Comparison of ENCODE assay signal across 8 cellular contexts in the genomic region with DNA sequence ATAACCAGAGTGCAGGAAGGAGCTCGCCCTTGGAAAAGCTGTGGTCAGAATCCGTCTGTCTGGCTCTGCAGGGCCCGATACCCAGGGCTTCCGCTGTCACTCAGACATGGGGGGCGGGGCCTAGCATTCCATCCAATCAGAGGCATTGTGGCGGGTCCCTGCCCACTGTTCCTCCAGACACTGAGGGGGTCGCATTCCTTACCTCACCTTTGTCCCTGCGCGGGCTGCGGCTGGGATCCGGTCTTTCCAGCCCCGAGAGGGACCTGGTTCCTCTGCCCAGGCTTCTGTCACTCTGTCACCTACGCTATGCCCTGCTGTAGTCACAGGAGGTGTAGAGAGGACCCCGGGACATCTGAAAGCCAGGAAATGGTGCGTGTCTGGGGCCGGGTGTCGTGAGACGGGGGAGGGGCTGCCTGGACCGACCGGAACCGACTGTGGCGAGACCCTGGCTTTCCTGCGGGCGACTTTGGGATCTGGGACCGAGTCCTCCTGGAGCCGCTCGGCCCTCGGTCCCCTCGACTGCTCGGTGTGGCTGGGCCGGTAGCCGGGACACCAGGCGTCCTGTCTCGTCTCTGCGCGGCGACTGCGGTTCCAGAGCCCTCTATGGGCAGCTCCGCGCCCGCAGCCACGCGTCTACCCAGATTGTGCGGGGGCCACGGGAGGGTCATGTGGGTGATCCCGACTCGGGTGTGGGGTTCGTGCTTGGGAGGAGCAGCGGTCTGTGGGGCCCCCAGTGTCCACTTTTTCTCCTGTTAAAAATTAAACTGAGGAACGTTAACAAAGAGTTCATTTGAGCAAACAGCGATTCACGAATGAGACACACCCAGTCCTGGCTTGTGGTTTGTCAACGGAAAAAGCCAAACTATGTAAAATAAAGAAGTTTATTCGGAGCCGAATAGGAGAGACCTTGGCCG. TPM values are rescaled to one million over a fixed set of nuclear protein-coding genes. Genes with fewer than 3 reads are reported as not detected.
DNase-seq lines count a peak whose midpoint lies in the region; ATAC-seq and TF ChIP-seq lines count a peak whose summit lies in the region.

A gene (plus strand): TSS at position 165 of the 914 bp plus-strand sequence. CDS start 142 bp downstream, at position 307.

- H3K9ac ChIP-seq in colonic mucosa (ENCODE audit: low read depth in 2 of 2, low read length in 2 of 2) = peak within 1 kb of the TSS; percentile 79 to 86

- peak within 1 kb of the TSS; percentile 94 for H3K27ac ChIP-seq in colonic mucosa

- no peak for ATAC-seq in HG03196 (IDR thresholded peaks at IDR 0.05; ENCODE audit: unreplicated experiment)

- no peaks in the 10 kb centered on the region for H3K4me1 ChIP-seq in colonic mucosa

- intact Hi-C loops in colonic mucosa (cut with DNase I) = no loop called here

- TF ChIP-seq CTCF in colonic mucosa (IDR thresholded peaks at IDR 0.05) = peak; percentile 18

- H3K9me3 ChIP-seq in colonic mucosa = no peaks in the 10 kb centered on the region

- no peaks in the 10 kb centered on the region for H3K36me3 ChIP-seq in colonic mucosa

- DNase-seq in NCI-H1417 (lab: John Stamatoyannopoulos, UW) (peak; percentile 1 to 45 (median 21)), NCI-H1417 treated with DMSO at 0.1 percent for 48 hours (lab: John Stamatoyannopoulos, UW) (no peak), NCI-H2029 treated with DMSO at 0.1 percent for 48 hours (lab: John Stamatoyannopoulos, UW) (peak; percentile 34), colonic mucosa (peak; percentile 98), kidney glomerular epithelial cell (lab: John Stamatoyannopoulos, UW) (peak; percentile 59)
- DNase-seq in activated CD4-positive, alpha-beta T cell treated with anti-CD3 and anti-CD28 coated beads for 1 hour = peak; percentile 40
- DNase-seq in stimulated activated CD4-positive, alpha-beta T cell treated with anti-CD3 and anti-CD28 coated beads, Interleukin-12 subunit alpha, Interleukin-12 subunit beta, amount 100 ng/mL, for 4 hours = peak; percentile 63

- peak within 1 kb of the TSS; percentile 89 for H3K4me3 ChIP-seq in colonic mucosa

- no peaks in the 10 kb centered on the region for H3K27me3 ChIP-seq in colonic mucosa

RNA-seq across cellular contexts. Expression of the gene that starts here (rescaled TPM):
- total RNA-seq in colonic mucosa = 10 to 100 TPM; 17.6 to 22.6 TPM
